Comparison of ENCODE assay signal across 27 cellular contexts in genomic region chr11:113378692-113379091, GRCh38. TPM values are rescaled to one million over a fixed set of nuclear protein-coding genes. Genes with fewer than 3 reads are reported as not detected.
"Had no signal": no experiment of that assay in that cellular context is flagged by ENCODE, and none has a peak within 500 bp of the region (broad histone marks: within the 10 kb centered on the region; RNA-seq: fewer than 3 reads in every experiment).

No MANE protein-coding gene starts in this region.

- H3K9me3 ChIP-seq: body of pancreas, MG63, Peyer's patch had no signal

- FAIRE-seq: astrocyte, TTC549 had no signal

- H3K27ac ChIP-seq: body of pancreas, Peyer's patch had no signal

- DNase-seq: activated CD4-positive, alpha-beta T cell treated with anti-CD3 and anti-CD28 coated beads, Interleukin-2, amount 10 ng/mL, durations not matched to agents 24 days and 14 days; activated CD4-positive, alpha-beta T cell treated with anti-CD3 and anti-CD28 coated beads, Interleukin-2, amount 50 U/mL, for 4 hours; activated CD8-positive, alpha-beta T cell treated with anti-CD3 and anti-CD28 coated beads for 36 hours; activated effector memory CD4-positive, alpha-beta T cell treated with anti-CD3 and anti-CD28 coated beads, Interleukin-2, amount 50 U/mL, for 16 hours; activated naive CD4-positive, alpha-beta T cell; activated naive CD8-positive, alpha-beta T cell treated with anti-CD3 and anti-CD28 coated beads, Interleukin-2, amount 10 ng/mL, durations not matched to agents 7 days and 5 days; activated T-cell treated with anti-CD3 and anti-CD28 coated beads, Interleukin-2, amount 50 U/mL, for 1 hour; activated T-cell treated with anti-CD3 and anti-CD28 coated beads, Interleukin-2, amount 50 U/mL, for 72 hours; body of pancreas; central memory CD4-positive, alpha-beta T cell; Kasumi-1; KG1; MG63; MV-4-11; NCI-H1092; NCI-H1436 treated with DMSO at 0.1 percent for 48 hours; NCI-H1694 treated with DMSO at 0.1 percent for 48 hours; NCI-H2029; NCI-H524 treated with DMSO at 0.1 percent for 48 hours; NK-92 treated with Interleukin-12 subunit alpha and Interleukin-12 subunit beta, amount 100 ng/mL, for 24 hours; Peyer's patch; Right ventricle myocardium superior had no signal

- H3K4me1 ChIP-seq: body of pancreas, Peyer's patch had no signal

- ATAC-seq: activated CD8-positive, alpha-beta T cell treated with anti-CD3 and anti-CD28 coated beads for 36 hours; activated T-cell treated with anti-CD3 and anti-CD28 coated beads, Interleukin-2, amount 50 U/mL, for 72 hours; activated T-helper 17 cell treated with anti-CD3 and anti-CD28 coated beads, Interleukin-2, amount 50 U/mL, for 72 hours; body of pancreas; PC-3 had no signal

- H3K36me3 ChIP-seq: MG63, Peyer's patch had no signal

- H3K4me3 ChIP-seq: body of pancreas, MG63, Peyer's patch had no signal

- H3K27me3 ChIP-seq: body of pancreas, MG63, Peyer's patch had no signal

RNA-seq across cellular contexts. Expression of gene ANKK1, which starts 8.9 kb away (rescaled TPM):
- total RNA-seq: activated CD4-positive, alpha-beta T cell treated with anti-CD3 and anti-CD28 coated beads, Interleukin-2, amount 10 ng/mL, durations not matched to agents 24 days and 14 days; activated CD8-positive, alpha-beta T cell treated with anti-CD3 and anti-CD28 coated beads for 36 hours; astrocyte; chondrocyte; Right ventricle myocardium superior had no signal
